23 cellular contexts compared by ENCODE assay signal in the genomic region with DNA sequence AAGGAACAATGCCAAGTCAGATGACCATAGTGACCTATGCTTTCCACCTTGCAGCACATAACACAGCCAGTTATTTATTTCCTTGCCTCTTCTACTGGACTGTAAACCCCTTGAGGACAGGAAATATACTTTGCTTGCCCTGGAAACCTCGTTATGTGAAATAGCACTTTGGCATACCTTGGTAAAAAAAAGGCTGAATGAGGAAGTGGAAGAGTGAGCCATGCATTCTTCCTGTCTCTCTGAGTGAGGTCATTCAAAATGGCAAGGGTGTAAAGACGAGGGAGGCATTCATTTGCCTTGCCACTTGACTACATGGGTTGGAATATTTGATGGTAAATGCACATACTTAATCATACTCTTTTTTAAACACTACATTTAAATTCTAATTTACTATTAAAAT. TPM values are rescaled to one million over a fixed set of nuclear protein-coding genes. Genes with fewer than 3 reads are reported as not detected.
DNase-seq lines count a peak whose midpoint lies in the region; ATAC-seq, FAIRE-seq and TF ChIP-seq lines count a peak whose summit lies in the region.
"Had no signal": no experiment of that assay in that cellular context is flagged by ENCODE, and none has a peak within 500 bp of the region (broad histone marks: within the 10 kb centered on the region; RNA-seq: fewer than 3 reads in every experiment).

No MANE protein-coding gene starts in this region.

- H3K4me3 ChIP-seq in GM12878 = no peak overlapping the region
- no peak overlapping the region for H3K4me3 ChIP-seq in osteoblast (ENCODE audit: insufficient read depth, low read length)
- no peak overlapping the region for H3K4me3 ChIP-seq in Peyer's patch

- in situ Hi-C loops in GM12878 (cut with MboI) = loop anchor here (5.0 to 25.0 kb wide), 3 partner anchors 170 to 735 kb away; no protein-coding TSS in a partner anchor

- no peak for ATAC-seq in GM12878
- ATAC-seq in activated CD8-positive, alpha-beta T cell treated with anti-CD3 and anti-CD28 coated beads, Interleukin-2, amount 10 ng/mL, durations not matched to agents 7 days and 5 days = no peak
- ATAC-seq: CD8-positive, alpha-beta T cell; HepG2 had no signal

- TF ChIP-seq POLR2A in GM12892 (IDR thresholded peaks at IDR 0.05; ENCODE audit: low read depth, low read length) (no peak), GM12878 (IDR thresholded peaks at IDR 0.05; ENCODE audit: low read depth, low read length) (no peak), Peyer's patch (IDR thresholded peaks at IDR 0.05) (no peak)

- 3% methylated on average over 2 of the region's 2 CpGs for WGBS in GM12878 (ENCODE audit: insufficient coverage, insufficient replicate concordance, low lambda C conversion rate, missing lambda C conversion rate)

- H4K20me1 ChIP-seq in GM12878 (ENCODE audit: control insufficient read depth, insufficient read depth) (no peaks in the 10 kb centered on the region), osteoblast (ENCODE audit: insufficient read depth, low read length) (no peaks in the 10 kb centered on the region)

- H3K4me3 Mint-ChIP-seq in activated CD8-positive, alpha-beta T cell treated with anti-CD3 and anti-CD28 coated beads, Interleukin-2, amount 10 ng/mL, durations not matched to agents 7 days and 5 days = no peak overlapping the region
- H3K4me3 Mint-ChIP-seq: CD8-positive, alpha-beta T cell; HFFc6 had no signal

- H3K27ac Mint-ChIP-seq in activated CD8-positive, alpha-beta T cell treated with anti-CD3 and anti-CD28 coated beads, Interleukin-2, amount 10 ng/mL, durations not matched to agents 7 days and 5 days = no peak overlapping the region
- H3K27ac Mint-ChIP-seq: CD8-positive, alpha-beta T cell; HFFc6 had no signal

- no peaks in the 10 kb centered on the region for H3K27me3 Mint-ChIP-seq in activated CD8-positive, alpha-beta T cell treated with anti-CD3 and anti-CD28 coated beads, Interleukin-2, amount 10 ng/mL, durations not matched to agents 7 days and 5 days (ENCODE audit: low read depth)

- POLR2A ChIA-PET in GM12878 (lab: Charles Lee) = no interaction called here
- POLR2A ChIA-PET in activated CD8-positive, alpha-beta T cell treated with anti-CD3 and anti-CD28 coated beads, Interleukin-2, amount 10 ng/mL, durations not matched to agents 7 days and 5 days (lab: Charles Lee) = no interaction called here

- H3K27me3 ChIP-seq in GM12878 (replicated peaks in 1 of 2; ENCODE audit: control insufficient read depth in 2 of 2, insufficient read depth in 2 of 2, low read length in 1 of 2) = no peaks in the 10 kb centered on the region; a peak in 1 of 4 replicates
- no peaks in the 10 kb centered on the region for H3K27me3 ChIP-seq in osteoblast (ENCODE audit: insufficient read depth, low read length)
- no peaks in the 10 kb centered on the region for H3K27me3 ChIP-seq in Peyer's patch
- H3K27me3 ChIP-seq: BE2C had no signal

- RAD21 ChIA-PET in GM12878 (lab: Charles Lee; ENCODE audit: unreplicated experiment) = interaction anchor here (0.9 to 2.3 kb wide), 5 partner anchors 194 to 676 kb away, joined by 3 to 24 read pairs (median 8); a partner anchor contains a TSS

- intact Hi-C loops in GM12878 (cut with micrococcal nuclease; ENCODE audit: unreplicated experiment) = loop anchor here (2.0 to 10.0 kb wide), 4 partner anchors 196 to 1050 kb away; a partner anchor contains a TSS

- BruUV-seq in GM12878 (replicated peaks; lab: Mats Ljungman, UMichigan) = no TSS peak

- no peak for TF ChIP-seq CTCF in GM12878 (IDR thresholded peaks at IDR 0.05 in 2 of 3, conservative IDR thresholded peaks at IDR 0.05 in 1 of 3; ENCODE audit: control insufficient read depth in 2 of 3, extremely low read depth in 1 of 3, insufficient read depth in 1 of 3, low read depth in 3 of 3, low read length in 3 of 3)
- TF ChIP-seq CTCF in osteoblast (IDR thresholded peaks at IDR 0.05; ENCODE audit: extremely low read depth, low read depth, low read length) = no peak
- TF ChIP-seq CTCF in Peyer's patch (IDR thresholded peaks at IDR 0.05) = no peak

- TF ChIP-seq EP300 in GM12878 (IDR thresholded peaks at IDR 0.05; ENCODE audit: borderline replicate concordance in 1 of 2, control insufficient read depth in 1 of 2, low read depth in 2 of 2, low read length in 2 of 2) = no peak

- H3K79me2 ChIP-seq in GM12878 (ENCODE audit: control insufficient read depth, insufficient read depth, low read length) (no peaks in the 10 kb centered on the region), osteoblast (ENCODE audit: insufficient read depth, low read length) (no peaks in the 10 kb centered on the region)

- no peaks in the 10 kb centered on the region for H3K36me3 Mint-ChIP-seq in activated CD8-positive, alpha-beta T cell treated with anti-CD3 and anti-CD28 coated beads, Interleukin-2, amount 10 ng/mL, durations not matched to agents 7 days and 5 days (ENCODE audit: low read depth)
- H3K36me3 Mint-ChIP-seq: CD8-positive, alpha-beta T cell had no signal

- H3K4me2 ChIP-seq in GM12878 (ENCODE audit: control insufficient read depth, insufficient read depth) = no peak overlapping the region
- no peak overlapping the region for H3K4me2 ChIP-seq in osteoblast (ENCODE audit: insufficient read depth, low read length)

- FAIRE-seq in GM12892 (lab: Jason Lieb, UNC) (peak; percentile 36), GM12878 (lab: Jason Lieb, UNC) (no peak)
- FAIRE-seq: D721Med, GM18507, HepG2, HTR-8/SVneo had no signal

- no peaks in the 10 kb centered on the region for H3K4me1 Mint-ChIP-seq in activated CD8-positive, alpha-beta T cell treated with anti-CD3 and anti-CD28 coated beads, Interleukin-2, amount 10 ng/mL, durations not matched to agents 7 days and 5 days (ENCODE audit: low read depth)

- no peaks in the 10 kb centered on the region for H3K36me3 ChIP-seq in GM12878 (ENCODE audit: control insufficient read depth in 2 of 2, insufficient read depth in 2 of 2, low read length in 1 of 2)
- H3K36me3 ChIP-seq in osteoblast (ENCODE audit: insufficient read depth, low read length) = no peaks in the 10 kb centered on the region
- no peaks in the 10 kb centered on the region for H3K36me3 ChIP-seq in Peyer's patch
- H3K36me3 ChIP-seq: BE2C had no signal

- CTCF ChIA-PET in GM12878 (lab: Yijun Ruan, JAX) = interaction anchor here (1.0 to 2.8 kb wide), 11 partner anchors 13 to 722 kb away, joined by 3 to 57 read pairs (median 7); no protein-coding TSS in a partner anchor
- CTCF ChIA-PET in activated CD8-positive, alpha-beta T cell treated with anti-CD3 and anti-CD28 coated beads, Interleukin-2, amount 10 ng/mL, durations not matched to agents 7 days and 5 days (lab: Charles Lee) = no interaction called here

- H3K9ac ChIP-seq in GM12878 (ENCODE audit: control insufficient read depth, insufficient read depth, low read length) = no peak overlapping the region

- no peaks in the 10 kb centered on the region for H3K9me3 ChIP-seq in GM12878 (replicated peaks; ENCODE audit: control insufficient read depth, insufficient read depth, low read length)
- H3K9me3 ChIP-seq in osteoblast (ENCODE audit: low read depth, low read length) = no peaks in the 10 kb centered on the region
- no peaks in the 10 kb centered on the region for H3K9me3 ChIP-seq in Peyer's patch
- H3K9me3 ChIP-seq: BE2C had no signal

- no peak overlapping the region for H3K27ac ChIP-seq in GM12878 (ENCODE audit: control insufficient read depth, insufficient read depth)
- no peak overlapping the region for H3K27ac ChIP-seq in osteoblast (ENCODE audit: low read depth, low read length)
- H3K27ac ChIP-seq in Peyer's patch = no peak overlapping the region
- H3K27ac ChIP-seq: C4-2B had no signal

- H3K4me1 ChIP-seq in GM12878 (ENCODE audit: control insufficient read depth, insufficient read depth, low read length) = peaks cover 6% of the 10 kb centered on the region
- peaks cover 20% of the 10 kb centered on the region for H3K4me1 ChIP-seq in osteoblast (ENCODE audit: insufficient read depth, low read length)
- H3K4me1 ChIP-seq in Peyer's patch = no peaks in the 10 kb centered on the region
- H3K4me1 ChIP-seq: BE2C had no signal

- TF ChIP-seq RAD21 in GM12878 (IDR thresholded peaks at IDR 0.05; ENCODE audit: insufficient read depth, low read depth, low read length) = no peak

- H3K9me3 Mint-ChIP-seq in activated CD8-positive, alpha-beta T cell treated with anti-CD3 and anti-CD28 coated beads, Interleukin-2, amount 10 ng/mL, durations not matched to agents 7 days and 5 days (ENCODE audit: insufficient read depth) = no peaks in the 10 kb centered on the region
- H3K9me3 Mint-ChIP-seq: CD8-positive, alpha-beta T cell; HFFc6 had no signal

- SMC1A ChIA-PET in GM12878 (lab: Charles Lee; ENCODE audit: uncharacterized antibody, unreplicated experiment) = interaction anchor here (1.0 to 2.3 kb wide), 3 partner anchors 194 to 438 kb away, joined by 5 to 24 read pairs (median 21); no protein-coding TSS in a partner anchor

- H2AFZ ChIP-seq in GM12878 (ENCODE audit: control insufficient read depth, low read depth, low read length) (no peak overlapping the region), osteoblast (ENCODE audit: low read length) (peak overlapping the region; percentile 4)

- DNase-seq in GM12892 (ENCODE audit: insufficient read length) = no peak
- DNase-seq in MV-4-11 (lab: John Stamatoyannopoulos, UW) = peak; percentile 63
- no peak for DNase-seq in GM12878 (ENCODE audit: low read depth, low spot score)
- no peak for DNase-seq in osteoblast (ENCODE audit: insufficient read length, low spot score, missing footprints)
- DNase-seq in Peyer's patch = no peak
- no peak for DNase-seq in activated CD4-positive, alpha-beta T cell treated with anti-CD3 and anti-CD28 coated beads, Interleukin-2, amount 50 U/mL, for 48 hours
- no peak for DNase-seq in activated CD8-positive, alpha-beta T cell treated with anti-CD3 and anti-CD28 coated beads, Interleukin-2, amount 10 ng/mL, durations not matched to agents 7 days and 5 days
- DNase-seq in NCI-H345 treated with DMSO at 0.1 percent for 48 hours (lab: John Stamatoyannopoulos, UW; ENCODE audit: unreplicated experiment) = no peak
- DNase-seq: BE2C; CD8-positive, alpha-beta T cell; COR-L47; DMS153; DMS79 treated with DMSO at 0.1 percent for 48 hours; EL; GDM1; HCEC 1CT; HFFc6 had no signal

RNA-seq across cellular contexts. Expression of a gene that starts 42.8 kb away (rescaled TPM):
- polyA plus RNA-seq in GM12892 (2012; ENCODE audit: missing spikeins) = 0.06 TPM
- 0.05 and 0.33 TPM in 2 replicates for total RNA-seq in GM12878 (2013; cell fraction: nucleolus; rRNA removed)
- total RNA-seq in GM12878 (2014; rRNA removed) = under 0.01 and 0.05 TPM in 2 replicates
- total RNA-seq in GM12878 (2014; rRNA removed; fragmentation: Illumina TruSeq; extraction: Trizol) = 0.05 TPM in 1 of 2 replicates, not detected in the other
- total RNA-seq in GM12878 (2021) = 0.03 and 0.05 TPM in 2 replicates
- polyA plus RNA-seq in GM12878 (2011; ENCODE audit: low read depth) = not detected
- 0.01 TPM in 2 replicates for polyA plus RNA-seq in GM12878 (2011; rRNA removed)
- under 0.01 and 0.01 TPM in 2 replicates for polyA plus RNA-seq in GM12878 (2011; cell fraction: cytosol; rRNA removed)
- polyA plus RNA-seq in GM12878 (2011; cell fraction: nucleus; rRNA removed) = 0.06 and 0.13 TPM in 2 replicates
- polyA plus RNA-seq in GM12878 (2012) = 0.01 and 0.03 TPM in 2 replicates
- polyA plus RNA-seq in GM12878 (2014; fragmentation: Illumina TruSeq; extraction: Trizol) = under 0.01 and 0.02 TPM in 2 replicates
- under 1 TPM in 1 of 2 experiments, not detected in 1; 0.02 TPM for polyA plus RNA-seq in GM12878 (2014; fragmentation: Nextera tagmentation; extraction: Ambion mirVana)
- polyA plus RNA-seq in GM12878 (2014; rRNA removed) = 0.01 TPM in 1 of 2 replicates, not detected in the other
- not detected for polyA plus RNA-seq in GM12878 (2016; fragmentation: Nextera tagmentation; extraction: Ambion mirVana)
- polyA minus RNA-seq in GM12878 (2011; rRNA and poly(A)+ RNA removed) = 0.10 and 0.22 TPM in 2 replicates
- polyA minus RNA-seq in GM12878 (2011; cell fraction: cytosol; rRNA and poly(A)+ RNA removed) = not detected in 2 replicates
- 0.24 and 0.29 TPM in 2 replicates for polyA minus RNA-seq in GM12878 (2011; cell fraction: nucleus; rRNA and poly(A)+ RNA removed)
- 37.6 and 43.0 TPM in 2 replicates for total RNA-seq in osteoblast
- 10 to 100 TPM in 2 of 4 donors, 1 to 10 TPM in 2; 6.1 to 40.1 (median 17.3) TPM for total RNA-seq in Peyer's patch
- total RNA-seq in activated CD8-positive, alpha-beta T cell treated with anti-CD3 and anti-CD28 coated beads, Interleukin-2, amount 10 ng/mL, durations not matched to agents 7 days and 5 days = not detected
- total RNA-seq: CD8-positive, alpha-beta T cell; HepG2 had no signal
- polyA plus RNA-seq: HepG2 had no signal

RNA-seq across cellular contexts. Expression of a gene that starts 46.2 kb away (rescaled TPM):
- not detected for polyA plus RNA-seq in GM12892 (2012; ENCODE audit: missing spikeins)
- not detected in 2 replicates for total RNA-seq in GM12878 (2013; cell fraction: nucleolus; rRNA removed)
- total RNA-seq in GM12878 (2014; rRNA removed) = 0.11 TPM in 1 of 2 replicates, not detected in the other
- 0.05 TPM in 1 of 2 replicates, not detected in the other for total RNA-seq in GM12878 (2014; rRNA removed; fragmentation: Illumina TruSeq; extraction: Trizol)
- total RNA-seq in GM12878 (2021) = 0.08 TPM in 1 of 2 replicates, not detected in the other
- polyA plus RNA-seq in GM12878 (2011; ENCODE audit: low read depth) = not detected
- not detected in 2 replicates for polyA plus RNA-seq in GM12878 (2011; rRNA removed)
- not detected in 2 replicates for polyA plus RNA-seq in GM12878 (2011; cell fraction: cytosol; rRNA removed)
- polyA plus RNA-seq in GM12878 (2011; cell fraction: nucleus; rRNA removed) = not detected in 2 replicates
- polyA plus RNA-seq in GM12878 (2012) = not detected in 2 replicates
- polyA plus RNA-seq in GM12878 (2014; fragmentation: Illumina TruSeq; extraction: Trizol) = 0.10 TPM in 1 of 2 replicates, not detected in the other
- under 1 TPM; 0.04 to 0.19 TPM for polyA plus RNA-seq in GM12878 (2014; fragmentation: Nextera tagmentation; extraction: Ambion mirVana)
- polyA plus RNA-seq in GM12878 (2014; rRNA removed) = 0.06 and 0.08 TPM in 2 replicates
- not detected for polyA plus RNA-seq in GM12878 (2016; fragmentation: Nextera tagmentation; extraction: Ambion mirVana)
- not detected in 2 replicates for polyA minus RNA-seq in GM12878 (2011; rRNA and poly(A)+ RNA removed)
- not detected in 2 replicates for polyA minus RNA-seq in GM12878 (2011; cell fraction: cytosol; rRNA and poly(A)+ RNA removed)
- not detected in 2 replicates for polyA minus RNA-seq in GM12878 (2011; cell fraction: nucleus; rRNA and poly(A)+ RNA removed)
- total RNA-seq in osteoblast = under 0.01 TPM in 1 of 2 replicates, not detected in the other
- 10 to 100 TPM in 2 of 4 donors, 1 to 10 TPM in 2; 4.4 to 28.1 (median 10.3) TPM for total RNA-seq in Peyer's patch
- not detected for total RNA-seq in activated CD8-positive, alpha-beta T cell treated with anti-CD3 and anti-CD28 coated beads, Interleukin-2, amount 10 ng/mL, durations not matched to agents 7 days and 5 days
- total RNA-seq: CD8-positive, alpha-beta T cell; H4; HepG2 had no signal
- polyA plus RNA-seq: HepG2 had no signal

Comparison
In these comparisons a context has a peak if more than half of its experiments do, and no peak if none do; other contexts are left out.
1. RNA of a gene that starts 42.8 kb away (total RNA-seq): 37.6 to 43.0 TPM in osteoblast and 6.1 to 40.1 TPM in Peyer's patch; under 0.01 to 0.33 TPM in GM12878 and not detected in activated CD8-positive, alpha-beta T cell treated with anti-CD3 and anti-CD28 coated beads, Interleukin-2, amount 10 ng/mL, durations not matched to agents 7 days and 5 days; every median in the first group is over 4 times any median in the second.